Comparison of ENCODE assay signal across 15 cellular contexts in genomic region chr9:132171702-132172101, GRCh38. TPM values are rescaled to one million over a fixed set of nuclear protein-coding genes. Genes with fewer than 3 reads are reported as not detected.
A peak's percentile ranks its signal among the peaks of the same experiment; 100 is the strongest.
DNase-seq lines count a peak whose midpoint lies in the region; ATAC-seq lines count a peak whose summit lies in the region.
"Had no signal": no experiment of that assay in that cellular context is flagged by ENCODE, and none has a peak within 500 bp of the region (broad histone marks: within the 10 kb centered on the region; RNA-seq: fewer than 3 reads in every experiment).

No MANE protein-coding gene starts in this region.

- no peaks in the 10 kb centered on the region for H3K9me3 Mint-ChIP-seq in activated naive CD4-positive, alpha-beta T cell treated with anti-CD3 and anti-CD28 coated beads, Interleukin-2, amount 50 U/mL, for 24 hours
- H3K9me3 Mint-ChIP-seq in activated naive CD4-positive, alpha-beta T cell treated with anti-CD3 and anti-CD28 coated beads, Interleukin-2, amount 50 U/mL, for 72 hours = no peaks in the 10 kb centered on the region
- H3K9me3 Mint-ChIP-seq: CD8-positive, alpha-beta T cell had no signal

- peak overlapping the region; percentile 60 for H3K27ac Mint-ChIP-seq in activated naive CD4-positive, alpha-beta T cell treated with anti-CD3 and anti-CD28 coated beads, Interleukin-2, amount 50 U/mL, for 24 hours
- H3K27ac Mint-ChIP-seq in activated naive CD4-positive, alpha-beta T cell treated with anti-CD3 and anti-CD28 coated beads, Interleukin-2, amount 50 U/mL, for 72 hours = no peak overlapping the region
- H3K27ac Mint-ChIP-seq: CD8-positive, alpha-beta T cell had no signal

- no peaks in the 10 kb centered on the region for H3K4me1 Mint-ChIP-seq in activated naive CD4-positive, alpha-beta T cell treated with anti-CD3 and anti-CD28 coated beads, Interleukin-2, amount 50 U/mL, for 24 hours
- H3K4me1 Mint-ChIP-seq: CD14-positive monocyte had no signal

- H3K4me3 Mint-ChIP-seq in activated naive CD4-positive, alpha-beta T cell treated with anti-CD3 and anti-CD28 coated beads, Interleukin-2, amount 50 U/mL, for 24 hours = no peak overlapping the region
- H3K4me3 Mint-ChIP-seq: CD14-positive monocyte; CD8-positive, alpha-beta T cell had no signal

- peaks cover 8% of the 10 kb centered on the region for H3K27me3 Mint-ChIP-seq in activated naive CD4-positive, alpha-beta T cell treated with anti-CD3 and anti-CD28 coated beads, Interleukin-2, amount 50 U/mL, for 24 hours

- no peak for ATAC-seq in activated naive CD4-positive, alpha-beta T cell treated with anti-CD3 and anti-CD28 coated beads, Interleukin-2, amount 50 U/mL, for 72 hours
- no peak for ATAC-seq in HG02678 (IDR thresholded peaks at IDR 0.05; ENCODE audit: unreplicated experiment)
- ATAC-seq: A549; CD8-positive, alpha-beta T cell; GM12878 had no signal

- no peaks in the 10 kb centered on the region for H3K36me3 Mint-ChIP-seq in activated naive CD4-positive, alpha-beta T cell treated with anti-CD3 and anti-CD28 coated beads, Interleukin-2, amount 50 U/mL, for 24 hours
- peaks cover 0 to 5% of the 10 kb centered on the region in 2 donors for H3K36me3 Mint-ChIP-seq in activated naive CD4-positive, alpha-beta T cell treated with anti-CD3 and anti-CD28 coated beads, Interleukin-2, amount 50 U/mL, for 72 hours
- H3K36me3 Mint-ChIP-seq: CD8-positive, alpha-beta T cell had no signal

- no peak for DNase-seq in activated naive CD4-positive, alpha-beta T cell treated with anti-CD3 and anti-CD28 coated beads, Interleukin-2, amount 50 U/mL, for 72 hours (ENCODE audit: low spot score in 2 of 2)
- peak; percentile 17 for DNase-seq in NCI-H69 (lab: John Stamatoyannopoulos, UW)
- peak; percentile 39 for DNase-seq in ecto neural progenitor cell (ENCODE audit: low spot score)
- DNase-seq in NCI-H2196 (lab: John Stamatoyannopoulos, UW; ENCODE audit: unreplicated experiment) = no peak
- DNase-seq: CD8-positive, alpha-beta T cell; COR-L47; DMS79; HCEC 1CT; IMR-90 had no signal

RNA-seq across cellular contexts. Expression of gene NTNG2, which starts 9.8 kb away (rescaled TPM):
- 1 to 10 TPM; 2.2 to 2.4 TPM for total RNA-seq in activated naive CD4-positive, alpha-beta T cell treated with anti-CD3 and anti-CD28 coated beads, Interleukin-2, amount 50 U/mL, for 72 hours
- total RNA-seq: HT-29 had no signal

Comparison
In these comparisons a context has a peak if more than half of its experiments do, and no peak if none do; other contexts are left out.
1. DNase-seq: peak in NCI-H69 (single experiment) and ecto neural progenitor cell (single experiment); none in activated naive CD4-positive, alpha-beta T cell treated with anti-CD3 and anti-CD28 coated beads, Interleukin-2, amount 50 U/mL, for 72 hours (0 of 2) and NCI-H2196 (single experiment).